22 cellular contexts compared by ENCODE assay signal in genomic region chr17:57808882-57809281, GRCh38.
"Had no signal": no experiment of that assay in that cellular context is flagged by ENCODE, and none has a peak within 500 bp of the region (broad histone marks: within the 10 kb centered on the region; RNA-seq: fewer than 3 reads in every experiment).

No MANE protein-coding gene starts in this region.

- DNase-seq: activated CD4-positive, alpha-beta T cell treated with anti-CD3 and anti-CD28 coated beads for 36 hours; activated CD4-positive, CD25-positive, alpha-beta regulatory T cell; activated CD8-positive, alpha-beta memory T cell treated with anti-CD3 and anti-CD28 coated beads, Interleukin-2, amount 10 ng/mL, durations not matched to agents 7 days and 5 days; activated CD8-positive, alpha-beta T cell treated with anti-CD3 and anti-CD28 coated beads, Interleukin-2, amount 10 ng/mL, durations not matched to agents 7 days and 5 days; activated naive CD8-positive, alpha-beta T cell treated with anti-CD3 and anti-CD28 coated beads, Interleukin-2, amount 50 U/mL, for 24 hours; activated T-cell treated with anti-CD3 and anti-CD28 coated beads, Interleukin-2, amount 50 U/mL, for 48 hours; amygdala; central memory CD4-positive, alpha-beta T cell; left ventricle myocardium inferior; mesendoderm; natural killer cell; occipital lobe; stimulated activated naive CD4-positive, alpha-beta T cell treated with Interleukin-2 at 50 U/mL for 16 hours; transverse colon had no signal

- H3K4me1 Mint-ChIP-seq: activated CD8-positive, alpha-beta memory T cell treated with anti-CD3 and anti-CD28 coated beads, Interleukin-2, amount 10 ng/mL, durations not matched to agents 7 days and 5 days had no signal

- H3K4me3 ChIP-seq: breast epithelium, left ventricle myocardium inferior, lung, neural progenitor cell, right atrium auricular region, smooth muscle cell, transverse colon had no signal

- H3K36me3 ChIP-seq: breast epithelium, left ventricle myocardium inferior, neural progenitor cell, right atrium auricular region, transverse colon had no signal

- H3K9me3 Mint-ChIP-seq: activated naive CD4-positive, alpha-beta T cell treated with anti-CD3 and anti-CD28 coated beads, Interleukin-2, amount 50 U/mL, for 24 hours; activated naive CD8-positive, alpha-beta T cell treated with anti-CD3 and anti-CD28 coated beads, Interleukin-2, amount 50 U/mL, for 24 hours; activated T-helper 2 cell treated with anti-CD3 and anti-CD28 coated beads, Interferon-gamma antibody, Interleukin-2, Interleukin-4, amounts not matched to agents 10 μg/mL and 5 μg/mL and 100 μg/mL, durations not matched to agents 14 hours and 24 hours and 36 hours; natural killer cell; neural progenitor cell had no signal

- H3K27me3 ChIP-seq: breast epithelium, neural progenitor cell, right atrium auricular region had no signal

- H3K4me3 Mint-ChIP-seq: activated CD4-positive, alpha-beta T cell treated with anti-CD3 and anti-CD28 coated beads for 36 hours; activated CD8-positive, alpha-beta memory T cell treated with anti-CD3 and anti-CD28 coated beads, Interleukin-2, amount 10 ng/mL, durations not matched to agents 7 days and 5 days; activated CD8-positive, alpha-beta T cell treated with anti-CD3 and anti-CD28 coated beads, Interleukin-2, amount 10 ng/mL, durations not matched to agents 7 days and 5 days; activated naive CD4-positive, alpha-beta T cell treated with anti-CD3 and anti-CD28 coated beads, Interleukin-2, amount 50 U/mL, for 24 hours; activated naive CD8-positive, alpha-beta T cell treated with anti-CD3 and anti-CD28 coated beads, Interleukin-2, amount 50 U/mL, for 24 hours; natural killer cell; neural progenitor cell had no signal

- H3K27ac Mint-ChIP-seq: activated CD4-positive, alpha-beta T cell treated with anti-CD3 and anti-CD28 coated beads for 36 hours; activated CD8-positive, alpha-beta memory T cell treated with anti-CD3 and anti-CD28 coated beads, Interleukin-2, amount 10 ng/mL, durations not matched to agents 7 days and 5 days; activated CD8-positive, alpha-beta T cell treated with anti-CD3 and anti-CD28 coated beads, Interleukin-2, amount 10 ng/mL, durations not matched to agents 7 days and 5 days; activated naive CD4-positive, alpha-beta T cell treated with anti-CD3 and anti-CD28 coated beads, Interleukin-2, amount 50 U/mL, for 24 hours; activated naive CD8-positive, alpha-beta T cell treated with anti-CD3 and anti-CD28 coated beads, Interleukin-2, amount 50 U/mL, for 24 hours; activated T-helper 2 cell treated with anti-CD3 and anti-CD28 coated beads, Interferon-gamma antibody, Interleukin-2, Interleukin-4, amounts not matched to agents 10 μg/mL and 5 μg/mL and 100 μg/mL, durations not matched to agents 14 hours and 24 hours and 36 hours; natural killer cell; neural progenitor cell had no signal

- H3K4me1 ChIP-seq: breast epithelium, parathyroid adenoma had no signal

- H3K9me3 ChIP-seq: breast epithelium, left ventricle myocardium inferior, right atrium auricular region, transverse colon had no signal

- H3K27ac ChIP-seq: breast epithelium, left ventricle myocardium inferior, neural progenitor cell, parathyroid adenoma, right atrium auricular region, transverse colon had no signal

- H3K9ac ChIP-seq: neural progenitor cell, parathyroid adenoma had no signal

- H3K36me3 Mint-ChIP-seq: activated CD8-positive, alpha-beta memory T cell treated with anti-CD3 and anti-CD28 coated beads, Interleukin-2, amount 10 ng/mL, durations not matched to agents 7 days and 5 days; activated naive CD4-positive, alpha-beta T cell treated with anti-CD3 and anti-CD28 coated beads, Interleukin-2, amount 50 U/mL, for 24 hours; natural killer cell; neural progenitor cell had no signal
